In genomic region chr1:181583598-181583997, GRCh38 we compare ENCODE assay signal across 13 cellular contexts.
A peak's percentile ranks its signal among the peaks of the same experiment; 100 is the strongest.
DNase-seq lines count a peak whose midpoint lies in the region; ATAC-seq and TF ChIP-seq lines count a peak whose summit lies in the region.
"Had no signal": no experiment of that assay in that cellular context is flagged by ENCODE, and none has a peak within 500 bp of the region (broad histone marks: within the 10 kb centered on the region; RNA-seq: fewer than 3 reads in every experiment).

No MANE protein-coding gene starts in this region.

- WGBS in heart left ventricle, 4 donors: 33 to 41% (median 38%) methylated on average over 3 of the region's 3 CpGs
- 31% methylated on average over 3 of the region's 3 CpGs for WGBS in right cardiac atrium
- 56 to 67% methylated on average over 3 of the region's 3 CpGs for WGBS in endodermal cell (ENCODE audit: insufficient coverage in 1 of 2, insufficient read length in 1 of 2), 2 experiments
- WGBS in liver: 14% methylated on average over 3 of the region's 3 CpGs
- WGBS in tibial nerve, 2 donors: 48 to 54% methylated on average over 3 of the region's 3 CpGs

- H3K27ac ChIP-seq in heart left ventricle (no peak overlapping the region), right cardiac atrium (ENCODE audit: low read length) (no peak overlapping the region), endodermal cell (ENCODE audit: low read depth, low read length) (no peak overlapping the region), liver (ENCODE audit: low read depth in 1 of 2, low read length in 2 of 2) (no peak overlapping the region), tibial nerve (no peak overlapping the region), tibial artery (no peak overlapping the region)
- H3K27ac ChIP-seq: neutrophil had no signal

- H3K9me3 ChIP-seq in heart left ventricle (no peaks in the 10 kb centered on the region), right cardiac atrium (ENCODE audit: control insufficient read depth, low read length) (no peaks in the 10 kb centered on the region), endodermal cell (ENCODE audit: control insufficient read depth, low read length) (no peaks in the 10 kb centered on the region), liver (ENCODE audit: control insufficient read depth in 4 of 4, low read length in 3 of 4) (no peaks in the 10 kb centered on the region), tibial nerve (no peaks in the 10 kb centered on the region), tibial artery (no peaks in the 10 kb centered on the region)
- H3K9me3 ChIP-seq: neutrophil had no signal

- intact Hi-C loops in heart left ventricle (cut with DNase I): no loop called here
- intact Hi-C loops in right cardiac atrium (cut with DNase I): no loop called here
- intact Hi-C loops in tibial artery (cut with DNase I; ENCODE audit: low total_unique reads): no loop called here

- TF ChIP-seq POLR2A in heart left ventricle (IDR thresholded peaks at IDR 0.05) (no peak), tibial nerve (IDR thresholded peaks at IDR 0.05) (no peak)

- H3K36me3 ChIP-seq in heart left ventricle (no peaks in the 10 kb centered on the region), endodermal cell (ENCODE audit: control insufficient read depth, insufficient read depth, low read length) (no peaks in the 10 kb centered on the region), liver (ENCODE audit: control insufficient read depth in 4 of 4, insufficient read depth in 3 of 4, low read depth in 1 of 4, low read length in 3 of 4) (no peaks in the 10 kb centered on the region), tibial nerve (no peaks in the 10 kb centered on the region), tibial artery (no peaks in the 10 kb centered on the region)
- H3K36me3 ChIP-seq: neutrophil had no signal

- H3K27me3 ChIP-seq in heart left ventricle (peaks cover 0 to 15% (median 0%) of the 10 kb centered on the region in 9 donors), right cardiac atrium (ENCODE audit: control insufficient read depth, insufficient read depth) (no peaks in the 10 kb centered on the region), endodermal cell (ENCODE audit: control insufficient read depth, insufficient read depth, low read length, poor library complexity, severe bottlenecking) (peaks cover 57% of the 10 kb centered on the region), liver (ENCODE audit: control insufficient read depth in 4 of 4, insufficient read depth in 4 of 4, low read length in 3 of 4) (no peaks in the 10 kb centered on the region), tibial nerve (no peaks in the 10 kb centered on the region), tibial artery (no peaks in the 10 kb centered on the region)

- H3K4me3 ChIP-seq in heart left ventricle (no peak overlapping the region), right cardiac atrium (ENCODE audit: low read length) (no peak overlapping the region), endodermal cell (ENCODE audit: low read length) (no peak overlapping the region), liver (ENCODE audit: low read depth in 1 of 3, low read length in 3 of 3) (no peak overlapping the region), tibial nerve (no peak overlapping the region), tibial artery (no peak overlapping the region)

- TF ChIP-seq RAD21 in liver (IDR thresholded peaks at IDR 0.05): peak; percentile 53 to 68

- ATAC-seq in heart left ventricle (no peak), right cardiac atrium (no peak), HG03469 (IDR thresholded peaks at IDR 0.05; ENCODE audit: unreplicated experiment) (no peak)
- no peak for ATAC-seq in activated CD8-positive, alpha-beta T cell treated with anti-CD3 and anti-CD28 coated beads, Interleukin-2, amount 10 ng/mL, durations not matched to agents 7 days and 5 days

- no peak overlapping the region for H3K9ac ChIP-seq in endodermal cell (ENCODE audit: extremely low read depth, low read length, poor library complexity, severe bottlenecking)
- H3K9ac ChIP-seq in liver (ENCODE audit: low read depth in 1 of 2, low read length in 2 of 2): no peak overlapping the region

- CTCF ChIA-PET in activated CD8-positive, alpha-beta T cell treated with anti-CD3 and anti-CD28 coated beads, Interleukin-2, amount 10 ng/mL, durations not matched to agents 7 days and 5 days (lab: Charles Lee): no interaction called here

- no peak overlapping the region for H3K4me3 Mint-ChIP-seq in endodermal cell
- H3K4me3 Mint-ChIP-seq in activated CD8-positive, alpha-beta T cell treated with anti-CD3 and anti-CD28 coated beads, Interleukin-2, amount 10 ng/mL, durations not matched to agents 7 days and 5 days: no peak overlapping the region
- H3K4me3 Mint-ChIP-seq: activated naive CD8-positive, alpha-beta T cell treated with anti-CD3 and anti-CD28 coated beads, Interleukin-2, amount 10 ng/mL, durations not matched to agents 7 days and 5 days had no signal

- peak in 9 of 12 donors; percentile 6 to 32 (median 15) for TF ChIP-seq CTCF in heart left ventricle (IDR thresholded peaks at IDR 0.05)
- TF ChIP-seq CTCF in endodermal cell (conservative IDR thresholded peaks at IDR 0.05): peak; percentile 88
- peak; percentile 85 for TF ChIP-seq CTCF in liver (IDR thresholded peaks at IDR 0.05; ENCODE audit: low read depth, low read length, missing input control)
- TF ChIP-seq CTCF in tibial nerve (IDR thresholded peaks at IDR 0.05): no peak
- TF ChIP-seq CTCF in tibial artery (IDR thresholded peaks at IDR 0.05): no peak

- no peak for TF ChIP-seq EP300 in tibial nerve (IDR thresholded peaks at IDR 0.05)

- no peaks in the 10 kb centered on the region for H3K36me3 Mint-ChIP-seq in endodermal cell (ENCODE audit: low read depth)
- no peaks in the 10 kb centered on the region for H3K36me3 Mint-ChIP-seq in activated CD8-positive, alpha-beta T cell treated with anti-CD3 and anti-CD28 coated beads, Interleukin-2, amount 10 ng/mL, durations not matched to agents 7 days and 5 days (ENCODE audit: low read depth)
- H3K36me3 Mint-ChIP-seq: activated naive CD8-positive, alpha-beta T cell treated with anti-CD3 and anti-CD28 coated beads, Interleukin-2, amount 10 ng/mL, durations not matched to agents 7 days and 5 days had no signal

- POLR2A ChIA-PET in activated CD8-positive, alpha-beta T cell treated with anti-CD3 and anti-CD28 coated beads, Interleukin-2, amount 10 ng/mL, durations not matched to agents 7 days and 5 days (lab: Charles Lee): no interaction called here

- H3K27ac Mint-ChIP-seq in endodermal cell: no peak overlapping the region
- H3K27ac Mint-ChIP-seq in activated CD8-positive, alpha-beta T cell treated with anti-CD3 and anti-CD28 coated beads, Interleukin-2, amount 10 ng/mL, durations not matched to agents 7 days and 5 days: no peak overlapping the region
- H3K27ac Mint-ChIP-seq: activated naive CD8-positive, alpha-beta T cell treated with anti-CD3 and anti-CD28 coated beads, Interleukin-2, amount 10 ng/mL, durations not matched to agents 7 days and 5 days had no signal

- no peaks in the 10 kb centered on the region for H3K9me3 Mint-ChIP-seq in endodermal cell
- no peaks in the 10 kb centered on the region for H3K9me3 Mint-ChIP-seq in activated CD8-positive, alpha-beta T cell treated with anti-CD3 and anti-CD28 coated beads, Interleukin-2, amount 10 ng/mL, durations not matched to agents 7 days and 5 days (ENCODE audit: insufficient read depth)
- H3K9me3 Mint-ChIP-seq: activated naive CD8-positive, alpha-beta T cell treated with anti-CD3 and anti-CD28 coated beads, Interleukin-2, amount 10 ng/mL, durations not matched to agents 7 days and 5 days had no signal

- DNase-seq in heart left ventricle (no peak), right cardiac atrium (no peak), endodermal cell (peak; percentile 85), tibial nerve (ENCODE audit: low spot score in 2 of 2) (no peak), tibial artery (no peak)
- DNase-seq in activated CD8-positive, alpha-beta T cell treated with anti-CD3 and anti-CD28 coated beads, Interleukin-2, amount 10 ng/mL, durations not matched to agents 7 days and 5 days: no peak
- DNase-seq: activated naive CD8-positive, alpha-beta T cell treated with anti-CD3 and anti-CD28 coated beads, Interleukin-2, amount 10 ng/mL, durations not matched to agents 7 days and 5 days; DMS79 treated with DMSO at 0.1 percent for 48 hours; NCI-H1048; NCI-H510A treated with DMSO at 0.1 percent for 48 hours had no signal

- H3K4me1 Mint-ChIP-seq in endodermal cell: peaks cover 5% of the 10 kb centered on the region
- no peaks in the 10 kb centered on the region for H3K4me1 Mint-ChIP-seq in activated CD8-positive, alpha-beta T cell treated with anti-CD3 and anti-CD28 coated beads, Interleukin-2, amount 10 ng/mL, durations not matched to agents 7 days and 5 days (ENCODE audit: low read depth)
- H3K4me1 Mint-ChIP-seq: activated naive CD8-positive, alpha-beta T cell treated with anti-CD3 and anti-CD28 coated beads, Interleukin-2, amount 10 ng/mL, durations not matched to agents 7 days and 5 days had no signal

- peaks cover 12% of the 10 kb centered on the region for H3K27me3 Mint-ChIP-seq in endodermal cell (ENCODE audit: insufficient read depth)
- H3K27me3 Mint-ChIP-seq in activated CD8-positive, alpha-beta T cell treated with anti-CD3 and anti-CD28 coated beads, Interleukin-2, amount 10 ng/mL, durations not matched to agents 7 days and 5 days (ENCODE audit: low read depth): peaks cover 5% of the 10 kb centered on the region

- no peaks in the 10 kb centered on the region for H3K4me1 ChIP-seq in heart left ventricle
- no peaks in the 10 kb centered on the region for H3K4me1 ChIP-seq in right cardiac atrium (ENCODE audit: control insufficient read depth, insufficient read depth, low read length)
- H3K4me1 ChIP-seq in endodermal cell (ENCODE audit: control insufficient read depth, insufficient read depth, low read length): no peaks in the 10 kb centered on the region
- H3K4me1 ChIP-seq in liver (ENCODE audit: control insufficient read depth in 4 of 4, insufficient read depth in 4 of 4, low read length in 3 of 4): no peaks in the 10 kb centered on the region
- H3K4me1 ChIP-seq in tibial nerve: no peaks in the 10 kb centered on the region
- no peaks in the 10 kb centered on the region for H3K4me1 ChIP-seq in tibial artery

TF ChIP-seq in liver, 16 proteins besides CTCF, POLR2A, EP300 and RAD21:
- TF ChIP-seq YY1 (IDR thresholded peaks at IDR 0.05) (no peak), HNF4G (IDR thresholded peaks at IDR 0.05) (peak; percentile 4), HNF4A (conservative IDR thresholded peaks at IDR 0.05) (peak; percentile 58 to 61), RXRA (IDR thresholded peaks at IDR 0.05) (peak in 1 of 2 donors; percentile 9)

Comparison
In these comparisons a context has a peak if more than half of its experiments do, and no peak if none do; other contexts are left out.
1. CTCF ChIP-seq: peak in heart left ventricle (9 of 12), endodermal cell (single experiment) and liver (single experiment); none in tibial nerve (0 of 5) and tibial artery (0 of 2).